Comparison of ENCODE assay signal across 8 cellular contexts in genomic region chr4:47486306-47486705, GRCh38. TPM values are rescaled to one million over a fixed set of nuclear protein-coding genes. Genes with fewer than 3 reads are reported as not detected.
DNase-seq lines count a peak whose midpoint lies in the region; ATAC-seq and TF ChIP-seq lines count a peak whose summit lies in the region.

No MANE protein-coding gene starts in this region.

- POLR2A ChIA-PET in SK-N-SH (lab: Yijun Ruan, JAX): no interaction called here

- H3K27ac ChIP-seq in DOHH2 (ENCODE audit: low read depth, low read length): peak overlapping the region; percentile 69
- H3K27ac ChIP-seq in SK-N-SH (ENCODE audit: low read depth in 2 of 2, low read length in 1 of 2): peak overlapping the region; percentile 96
- H3K27ac ChIP-seq in rectal smooth muscle tissue (ENCODE audit: low read depth, low read length): peak overlapping the region; percentile 89

- ATAC-seq in HG03159 (IDR thresholded peaks at IDR 0.05; ENCODE audit: unreplicated experiment) (no peak), HG02623 (IDR thresholded peaks at IDR 0.05; ENCODE audit: unreplicated experiment) (no peak), HG03521 (IDR thresholded peaks at IDR 0.05; ENCODE audit: unreplicated experiment) (no peak)

- no peak for DNase-seq in SK-N-SH
- DNase-seq in fibroblast of peridontal ligament (ENCODE audit: extremely low read depth): peak; percentile 48
- no peak for DNase-seq in NCI-H510A treated with DMSO at 0.1 percent for 48 hours (lab: John Stamatoyannopoulos, UW)

- TF ChIP-seq CTCF in DOHH2 (IDR thresholded peaks at IDR 0.05; ENCODE audit: low read depth, low read length, poor library complexity, severe bottlenecking) (no peak), SK-N-SH (IDR thresholded peaks at IDR 0.05) (no peak)

- no peaks in the 10 kb centered on the region for H4K20me1 ChIP-seq in DOHH2 (ENCODE audit: control insufficient read depth, insufficient read depth, low read depth, low read length)
- H4K20me1 ChIP-seq in SK-N-SH (ENCODE audit: insufficient read depth): no peaks in the 10 kb centered on the region

- WGBS in SK-N-SH (ENCODE audit: low lambda C conversion rate): 67% methylated on average over 6 of the region's 6 CpGs

- H3K9me2 ChIP-seq in DOHH2 (replicated peaks; ENCODE audit: control insufficient read depth, low read length) (no peaks in the 10 kb centered on the region), SK-N-SH (no peaks in the 10 kb centered on the region)

- H3K4me2 ChIP-seq in DOHH2 (ENCODE audit: low read length) (peak overlapping the region; percentile 89), SK-N-SH (peak overlapping the region; percentile 71)

- no peaks in the 10 kb centered on the region for H3K9me3 ChIP-seq in DOHH2 (ENCODE audit: control insufficient read depth, insufficient read depth, low read length)
- H3K9me3 ChIP-seq in SK-N-SH: no peaks in the 10 kb centered on the region

- H3K27me3 ChIP-seq in DOHH2 (ENCODE audit: control insufficient read depth, low read length) (no peaks in the 10 kb centered on the region), SK-N-SH (ENCODE audit: insufficient read depth) (no peaks in the 10 kb centered on the region), rectal smooth muscle tissue (ENCODE audit: control insufficient read depth, insufficient read depth, low read length) (no peaks in the 10 kb centered on the region)

- H3K36me3 ChIP-seq in DOHH2 (ENCODE audit: control insufficient read depth, low read length): peaks cover 7% of the 10 kb centered on the region; the same call in 1 of the 2 replicates
- H3K36me3 ChIP-seq in SK-N-SH (replicated peaks in 1 of 2; ENCODE audit: control insufficient read depth in 1 of 2, insufficient read depth in 2 of 2, low read length in 1 of 2): peaks cover 0 to 5% of the 10 kb centered on the region in 2 experiments
- H3K36me3 ChIP-seq in rectal smooth muscle tissue (ENCODE audit: control insufficient read depth, insufficient read depth, low read length): no peaks in the 10 kb centered on the region

- peak overlapping the region; percentile 90 for H3K4me3 ChIP-seq in DOHH2 (ENCODE audit: low read length)
- H3K4me3 ChIP-seq in SK-N-SH (ENCODE audit: low read depth in 2 of 2, low read length in 1 of 2): peak overlapping the region; percentile 64 to 80
- peak overlapping the region; percentile 87 for H3K4me3 ChIP-seq in rectal smooth muscle tissue (ENCODE audit: low read length)

- H3F3A ChIP-seq in DOHH2 (ENCODE audit: control insufficient read depth, insufficient read depth) (peaks cover 27% of the 10 kb centered on the region), SK-N-SH (replicated peaks; ENCODE audit: insufficient read depth) (peaks cover 25% of the 10 kb centered on the region)

- H2AFZ ChIP-seq in SK-N-SH (ENCODE audit: low read depth): peak overlapping the region; percentile 95

- no peak for TF ChIP-seq EP300 in SK-N-SH (IDR thresholded peaks at IDR 0.05; ENCODE audit: borderline replicate concordance in 1 of 2, low read depth in 1 of 2, low read length in 1 of 2)

- H3K79me2 ChIP-seq in DOHH2 (ENCODE audit: control insufficient read depth, low read length) (peaks cover 59% of the 10 kb centered on the region), SK-N-SH (ENCODE audit: insufficient read depth) (peaks cover 45% of the 10 kb centered on the region)

- no peak for TF ChIP-seq RAD21 in SK-N-SH (IDR thresholded peaks at IDR 0.05; ENCODE audit: low read length)

- H3K4me1 ChIP-seq in DOHH2 (ENCODE audit: control insufficient read depth, low read length): peaks cover 71% of the 10 kb centered on the region
- H3K4me1 ChIP-seq in SK-N-SH (ENCODE audit: control insufficient read depth in 1 of 2, insufficient read depth in 2 of 2, low read depth in 1 of 2, low read length in 1 of 2): peaks cover 6 to 7% of the 10 kb centered on the region in 2 experiments; a peak in 2 of 4 replicates
- H3K4me1 ChIP-seq in rectal smooth muscle tissue (ENCODE audit: control insufficient read depth, insufficient read depth, low read length): peaks cover 4% of the 10 kb centered on the region

- CTCF ChIA-PET in SK-N-SH (lab: Yijun Ruan, JAX): interaction anchor here (1.6 kb wide), 1 partner anchor 23 kb away, joined by 4 read pairs; the partner anchor contains the start of gene COMMD8

- H3K9ac ChIP-seq in SK-N-SH (peak overlapping the region; percentile 93), rectal smooth muscle tissue (ENCODE audit: low read length) (no peak overlapping the region)

TF ChIP-seq in SK-N-SH, 30 proteins besides CTCF, POLR2A, EP300 and RAD21:
- TF ChIP-seq SIN3A (IDR thresholded peaks at IDR 0.05; ENCODE audit: borderline replicate concordance, low read depth, low read length) (no peak), GABPA (IDR thresholded peaks at IDR 0.05; ENCODE audit: low read depth) (no peak), REST (IDR thresholded peaks at IDR 0.05; ENCODE audit: low read depth, low read length) (no peak), YY1 (IDR thresholded peaks at IDR 0.05; ENCODE audit: low read depth) (no peak), RXRA (IDR thresholded peaks at IDR 0.05; ENCODE audit: borderline replicate concordance, low read depth) (no peak), TCF12 (IDR thresholded peaks at IDR 0.05) (no peak), TAF1 (IDR thresholded peaks at IDR 0.05; ENCODE audit: borderline replicate concordance, low read depth, low read length) (no peak), RFX5 (IDR thresholded peaks at IDR 0.05; ENCODE audit: low read length) (no peak), NRF1 (IDR thresholded peaks at IDR 0.05; ENCODE audit: low read depth, low read length) (no peak)
- TF ChIP-seq, protein P1, sequence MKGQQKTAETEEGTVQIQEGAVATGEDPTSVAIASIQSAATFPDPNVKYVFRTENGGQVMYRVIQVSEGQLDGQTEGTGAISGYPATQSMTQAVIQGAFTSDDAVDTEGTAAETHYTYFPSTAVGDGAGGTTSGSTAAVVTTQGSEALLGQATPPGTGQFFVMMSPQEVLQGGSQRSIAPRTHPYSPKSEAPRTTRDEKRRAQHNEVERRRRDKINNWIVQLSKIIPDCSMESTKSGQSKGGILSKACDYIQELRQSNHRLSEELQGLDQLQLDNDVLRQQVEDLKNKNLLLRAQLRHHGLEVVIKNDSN (IDR thresholded peaks at IDR 0.05; ENCODE audit: borderline replicate concordance, low read depth): no peak

RNA-seq across cellular contexts. Expression of gene ATP10D, which starts 1.2 kb away (rescaled TPM):
- 7.9 and 12.6 TPM in 2 replicates for polyA plus RNA-seq in SK-N-SH (2012; rRNA removed)
- 8.7 and 9.8 TPM in 2 replicates for polyA plus RNA-seq in SK-N-SH (2012; cell fraction: cytosol; rRNA removed)
- 8.2 and 15.7 TPM in 2 replicates for polyA plus RNA-seq in SK-N-SH (2012; cell fraction: nucleus; rRNA removed)

RNA-seq across cellular contexts. Expression of gene COMMD8, which starts 22.8 kb away (rescaled TPM):
- polyA plus RNA-seq in SK-N-SH (2012; rRNA removed): 7.0 and 9.9 TPM in 2 replicates
- 12.7 and 19.8 TPM in 2 replicates for polyA plus RNA-seq in SK-N-SH (2012; cell fraction: cytosol; rRNA removed)
- 2.1 and 4.2 TPM in 2 replicates for polyA plus RNA-seq in SK-N-SH (2012; cell fraction: nucleus; rRNA removed)
